9 cellular contexts compared by ENCODE assay signal in genomic region chr21:25967566-25968438, GRCh38.
A peak's percentile ranks its signal among the peaks of the same experiment; 100 is the strongest.
DNase-seq lines count a peak whose midpoint lies in the region; ATAC-seq and TF ChIP-seq lines count a peak whose summit lies in the region.
"Had no signal": no experiment of that assay in that cellular context is flagged by ENCODE, and none has a peak within 500 bp of the region (broad histone marks: within the 10 kb centered on the region; RNA-seq: fewer than 3 reads in every experiment).

No MANE protein-coding gene starts in this region.

- peaks cover 6% of the 10 kb centered on the region for H3K9me3 Mint-ChIP-seq in activated CD8-positive, alpha-beta memory T cell treated with anti-CD3 and anti-CD28 coated beads, Interleukin-2, amount 10 ng/mL, durations not matched to agents 7 days and 5 days (ENCODE audit: low read depth)
- H3K9me3 Mint-ChIP-seq: natural killer cell treated with Interleukin-12 subunit alpha and Interleukin-12 subunit beta and Interleukin-15 and Interleukin-18, amount 100 ng/mL, for 72 hours had no signal

- no peaks in the 10 kb centered on the region for H3K27me3 ChIP-seq in hepatocyte

- TF ChIP-seq POLR2A in erythroblast (IDR thresholded peaks at IDR 0.05; ENCODE audit: low read length) = no peak

- no peaks in the 10 kb centered on the region for H3K36me3 Mint-ChIP-seq in activated CD8-positive, alpha-beta memory T cell treated with anti-CD3 and anti-CD28 coated beads, Interleukin-2, amount 10 ng/mL, durations not matched to agents 7 days and 5 days
- H3K36me3 Mint-ChIP-seq: natural killer cell treated with Interleukin-12 subunit alpha and Interleukin-12 subunit beta and Interleukin-15 and Interleukin-18, amount 100 ng/mL, for 72 hours had no signal

- no peaks in the 10 kb centered on the region for H3K36me3 ChIP-seq in hepatocyte (replicated peaks; ENCODE audit: insufficient read depth, low read depth)

- no peak overlapping the region for H3K4me3 ChIP-seq in hepatocyte

- H3K79me2 ChIP-seq in hepatocyte = peaks cover 3% of the 10 kb centered on the region

- TF ChIP-seq CTCF in hepatocyte (IDR thresholded peaks at IDR 0.05; ENCODE audit: poor library complexity) = no peak

- CTCF ChIA-PET in activated CD8-positive, alpha-beta memory T cell treated with anti-CD3 and anti-CD28 coated beads, Interleukin-2, amount 10 ng/mL, durations not matched to agents 7 days and 5 days (lab: Charles Lee) = no interaction called here

- H4K20me1 ChIP-seq in hepatocyte (ENCODE audit: insufficient read depth, poor library complexity, severe bottlenecking) = no peaks in the 10 kb centered on the region

- H2AFZ ChIP-seq in hepatocyte = no peak overlapping the region

- H3K4me3 Mint-ChIP-seq in activated CD8-positive, alpha-beta memory T cell treated with anti-CD3 and anti-CD28 coated beads, Interleukin-2, amount 10 ng/mL, durations not matched to agents 7 days and 5 days = no peak overlapping the region
- H3K4me3 Mint-ChIP-seq: natural killer cell treated with Interleukin-12 subunit alpha and Interleukin-12 subunit beta and Interleukin-15 and Interleukin-18, amount 100 ng/mL, for 72 hours had no signal

- H3K9me3 ChIP-seq in hepatocyte (ENCODE audit: low read depth) = no peaks in the 10 kb centered on the region

- H3K27ac ChIP-seq in hepatocyte = peak overlapping the region; percentile 0

- H3K27me3 Mint-ChIP-seq in activated CD8-positive, alpha-beta memory T cell treated with anti-CD3 and anti-CD28 coated beads, Interleukin-2, amount 10 ng/mL, durations not matched to agents 7 days and 5 days = no peaks in the 10 kb centered on the region
- H3K27me3 Mint-ChIP-seq: natural killer cell treated with Interleukin-12 subunit alpha and Interleukin-12 subunit beta and Interleukin-15 and Interleukin-18, amount 100 ng/mL, for 72 hours had no signal

- no peaks in the 10 kb centered on the region for H3K9me2 ChIP-seq in hepatocyte (replicated peaks; ENCODE audit: insufficient read depth)

- peak overlapping the region; percentile 55 for H3K27ac Mint-ChIP-seq in activated CD8-positive, alpha-beta memory T cell treated with anti-CD3 and anti-CD28 coated beads, Interleukin-2, amount 10 ng/mL, durations not matched to agents 7 days and 5 days

- H3K4me1 Mint-ChIP-seq in activated CD8-positive, alpha-beta memory T cell treated with anti-CD3 and anti-CD28 coated beads, Interleukin-2, amount 10 ng/mL, durations not matched to agents 7 days and 5 days = peaks cover 4% of the 10 kb centered on the region

- 82% methylated on average over 6 of the region's 6 CpGs for WGBS in hepatocyte (ENCODE audit: low lambda C conversion rate, missing lambda C conversion rate)

- DNase-seq in activated CD8-positive, alpha-beta memory T cell treated with anti-CD3 and anti-CD28 coated beads, Interleukin-2, amount 10 ng/mL, durations not matched to agents 7 days and 5 days = no peak
- no peak for DNase-seq in activated CD8-positive, alpha-beta memory T cell treated with anti-CD3 and anti-CD28 coated beads, Interleukin-2, amount 50 U/mL, for 48 hours
- DNase-seq in SKM-1 treated with dmso at 0.1 percent for 144 hours (lab: John Stamatoyannopoulos, UW; ENCODE audit: unreplicated experiment) (peak; percentile 91), hepatocyte (ENCODE audit: low spot score) (no peak), erythroblast (lab: John Stamatoyannopoulos, UW) (no peak), SW 1271 (lab: John Stamatoyannopoulos, UW) (no peak), NCI-H510A treated with DMSO at 0.1 percent for 48 hours (lab: John Stamatoyannopoulos, UW) (no peak)

- H3K4me2 ChIP-seq in hepatocyte = no peak overlapping the region

- H3K4me1 ChIP-seq in hepatocyte (ENCODE audit: insufficient read depth) = no peaks in the 10 kb centered on the region

- ATAC-seq in activated CD8-positive, alpha-beta memory T cell treated with anti-CD3 and anti-CD28 coated beads, Interleukin-2, amount 10 ng/mL, durations not matched to agents 7 days and 5 days = peak; percentile 33
- ATAC-seq in HG03060 (IDR thresholded peaks at IDR 0.05; ENCODE audit: low read depth, unreplicated experiment) = peak; percentile 98
